1 cellular context compared by ENCODE assay signal in genomic region chr5:138234651-138235050, GRCh38.
TF ChIP-seq lines count a peak whose summit lies in the region.

No MANE protein-coding gene starts in this region.

TF ChIP-seq in HepG2, 621 proteins besides CTCF, POLR2A, EP300 and RAD21:
- TF ChIP-seq REPIN1 (CRISPR knock-in tag; IDR thresholded peaks at IDR 0.05; ENCODE audit: borderline replicate concordance, low read depth): no peak
- peak; percentile 85 for TF ChIP-seq ZNF770 (CRISPR knock-in tag; IDR thresholded peaks at IDR 0.05)
- no peak for TF ChIP-seq SOX6 (IDR thresholded peaks at IDR 0.05)
- no peak for TF ChIP-seq SOX6 (CRISPR knock-in tag; IDR thresholded peaks at IDR 0.05)
- TF ChIP-seq ZNF644 (CRISPR knock-in tag; IDR thresholded peaks at IDR 0.05; ENCODE audit: low read depth): no peak
- no peak for TF ChIP-seq SP5 (CRISPR knock-in tag; IDR thresholded peaks at IDR 0.05; ENCODE audit: borderline replicate concordance, low read depth)
- no peak for TF ChIP-seq BATF2 (CRISPR knock-in tag; IDR thresholded peaks at IDR 0.05)
